In genomic region chr12:95201056-95201670, GRCh38 we compare ENCODE assay signal across 1 cellular context.
TF ChIP-seq lines count a peak whose summit lies in the region.

No MANE protein-coding gene starts in this region.

TF ChIP-seq in A549, 52 proteins besides CTCF, POLR2A, EP300 and RAD21 (continued from another document):
- 0 out of 3 replicates have a peak, but pooled peaks have one; percentile 23 for TF ChIP-seq BCL3 (IDR thresholded peaks at IDR 0.05)
- no peak for TF ChIP-seq HOXA7 (CRISPR knock-in tag; IDR thresholded peaks at IDR 0.05)
- peak; percentile 42; the same call in 1 of the 2 replicates for TF ChIP-seq EHF (CRISPR knock-in tag; IDR thresholded peaks at IDR 0.05)
- TF ChIP-seq PHF8 (IDR thresholded peaks at IDR 0.05; ENCODE audit: borderline replicate concordance, low read depth): no peak
- TF ChIP-seq REST (IDR thresholded peaks at IDR 0.05): no peak
- no peak for TF ChIP-seq CBX2 (IDR thresholded peaks at IDR 0.05; ENCODE audit: borderline replicate concordance, low read depth)
- TF ChIP-seq CHD2 (IDR thresholded peaks at IDR 0.05; ENCODE audit: low read length, partially characterized antibody): no peak
- no peak for TF ChIP-seq KDM1A (IDR thresholded peaks at IDR 0.05; ENCODE audit: low read depth)
- TF ChIP-seq KDM5A (IDR thresholded peaks at IDR 0.05): no peak
- TF ChIP-seq FOSL2 (IDR thresholded peaks at IDR 0.05): no peak
- TF ChIP-seq FOSL2 (CRISPR knock-in tag; IDR thresholded peaks at IDR 0.05): peak; percentile 83
- TF ChIP-seq CHD4 (IDR thresholded peaks at IDR 0.05; ENCODE audit: borderline replicate concordance): no peak
- peak; percentile 27; the same call in 1 of the 2 replicates for TF ChIP-seq HOXB13 (CRISPR knock-in tag; IDR thresholded peaks at IDR 0.05; ENCODE audit: low read depth)
- TF ChIP-seq SMC3 (IDR thresholded peaks at IDR 0.05): peak; percentile 31
- TF ChIP-seq EHMT2 (IDR thresholded peaks at IDR 0.05; ENCODE audit: low read depth): no peak
- peak; percentile 71; the same call in 1 of the 2 replicates for TF ChIP-seq FOSB (CRISPR knock-in tag; IDR thresholded peaks at IDR 0.05)
- TF ChIP-seq GATA3 (IDR thresholded peaks at IDR 0.05; ENCODE audit: borderline replicate concordance): peak; percentile 99
- TF ChIP-seq RARB (CRISPR knock-in tag; IDR thresholded peaks at IDR 0.05): peak; percentile 76; the same call in 1 of the 2 replicates
TF ChIP-seq in A549: peak in this region for 14.
